Comparison of ENCODE assay signal across 14 cellular contexts in genomic region chr1:171788696-171789095, GRCh38. TPM values are rescaled to one million over a fixed set of nuclear protein-coding genes. Genes with fewer than 3 reads are reported as not detected.
DNase-seq lines count a peak whose midpoint lies in the region; ATAC-seq and TF ChIP-seq lines count a peak whose summit lies in the region.
"Had no signal": no experiment of that assay in that cellular context is flagged by ENCODE, and none has a peak within 500 bp of the region (broad histone marks: within the 10 kb centered on the region; RNA-seq: fewer than 3 reads in every experiment).

No MANE protein-coding gene starts in this region.

- CTCF ChIA-PET in CD4-positive, alpha-beta T cell (lab: Charles Lee) = no interaction called here

- intact Hi-C loops in CD4-positive, alpha-beta T cell (cut with DNase I, micrococcal nuclease) = loop anchor here (10.0 kb wide), 2 partner anchors 606 to 1894 kb away; partner anchors contain the start of gene SCYL3 (in 1 of the 2)

- peaks cover 30% of the 10 kb centered on the region for H3K4me1 Mint-ChIP-seq in CD4-positive, alpha-beta T cell (ENCODE audit: low read depth)

- H3K9ac ChIP-seq in parathyroid adenoma = no peak overlapping the region

- no peaks in the 10 kb centered on the region for H3K9me3 Mint-ChIP-seq in CD4-positive, alpha-beta T cell
- H3K9me3 Mint-ChIP-seq: stimulated activated naive CD8-positive, alpha-beta T cell treated with anti-CD3 and anti-CD28 coated beads, Interleukin-15, Interleukin-2, amounts not matched to agents 100 ng/mL and 50 ng/mL, for 24 hours had no signal

- POLR2A ChIA-PET in CD4-positive, alpha-beta T cell (lab: Charles Lee) = interaction anchor here (1.0 kb wide), 1 partner anchor 70 kb away, joined by 3 read pairs; no protein-coding TSS in a partner anchor

- DNase-seq in ELR (ENCODE audit: low read depth) (peak; percentile 79), NCI-H2196 treated with DMSO at 0.1 percent for 48 hours (lab: John Stamatoyannopoulos, UW; ENCODE audit: unreplicated experiment) (peak; percentile 30), epithelial cell of esophagus (ENCODE audit: low read depth) (peak; percentile 81), Kasumi-1 (lab: John Stamatoyannopoulos, UW) (no peak)
- DNase-seq in CD4-positive, alpha-beta T cell = no peak
- DNase-seq: activated CD4-positive, alpha-beta T cell treated with anti-CD3 and anti-CD28 coated beads for 48 hours; DND-41; head of caudate nucleus; NCI-H1436 treated with DMSO at 0.1 percent for 48 hours; ovary had no signal

- no peaks in the 10 kb centered on the region for H3K79me2 ChIP-seq in parathyroid adenoma

- no peak overlapping the region for H3K4me3 ChIP-seq in epithelial cell of esophagus (ENCODE audit: low read length)
- H3K4me3 ChIP-seq in parathyroid adenoma (ENCODE audit: low read depth, low read length) = no peak overlapping the region
- H3K4me3 ChIP-seq: lung, ovary had no signal

- no peaks in the 10 kb centered on the region for H3K27me3 Mint-ChIP-seq in CD4-positive, alpha-beta T cell
- H3K27me3 Mint-ChIP-seq: stimulated activated naive CD8-positive, alpha-beta T cell treated with anti-CD3 and anti-CD28 coated beads, Interleukin-15, Interleukin-2, amounts not matched to agents 100 ng/mL and 50 ng/mL, for 24 hours had no signal

- no peak overlapping the region for H3K27ac ChIP-seq in parathyroid adenoma
- no peak overlapping the region for H3K27ac ChIP-seq in CD4-positive, alpha-beta T cell (ENCODE audit: low read depth, low read length)
- H3K27ac ChIP-seq: ovary had no signal

- peaks cover 96% of the 10 kb centered on the region for H3K36me3 Mint-ChIP-seq in CD4-positive, alpha-beta T cell (ENCODE audit: low read depth)

- TF ChIP-seq CTCF in epithelial cell of esophagus (IDR thresholded peaks at IDR 0.05; ENCODE audit: insufficient read depth, low read depth, low read length, missing control alignments) = no peak
- no peak for TF ChIP-seq CTCF in parathyroid adenoma (IDR thresholded peaks at IDR 0.05)
- TF ChIP-seq CTCF in CD4-positive, alpha-beta T cell (IDR thresholded peaks at IDR 0.05) = no peak

- H3K4me1 ChIP-seq in parathyroid adenoma = peaks cover 4% of the 10 kb centered on the region

- H2AFZ ChIP-seq in parathyroid adenoma = no peak overlapping the region

- no peaks in the 10 kb centered on the region for H3K27me3 ChIP-seq in parathyroid adenoma (ENCODE audit: control insufficient read depth, insufficient read depth, low read length)
- H3K27me3 ChIP-seq in CD4-positive, alpha-beta T cell (ENCODE audit: control insufficient read depth, insufficient read depth, low read length) = no peaks in the 10 kb centered on the region
- H3K27me3 ChIP-seq: ovary had no signal

- no peaks in the 10 kb centered on the region for H3K36me3 ChIP-seq in parathyroid adenoma (ENCODE audit: control insufficient read depth, insufficient read depth, low read length)
- H3K36me3 ChIP-seq: ovary had no signal

- H3K9me3 ChIP-seq in parathyroid adenoma (ENCODE audit: control insufficient read depth, low read length) = no peaks in the 10 kb centered on the region
- no peaks in the 10 kb centered on the region for H3K9me3 ChIP-seq in CD4-positive, alpha-beta T cell (ENCODE audit: control insufficient read depth, low read length)
- H3K9me3 ChIP-seq: ovary had no signal

- no peak for ATAC-seq in GM21576 (IDR thresholded peaks at IDR 0.05; ENCODE audit: unreplicated experiment)
- no peak for ATAC-seq in CD4-positive, alpha-beta T cell (ENCODE audit: poor library complexity)

- H3K4me2 ChIP-seq in parathyroid adenoma (ENCODE audit: low read length) = peak overlapping the region; percentile 39

- no peak overlapping the region for H3K4me3 Mint-ChIP-seq in CD4-positive, alpha-beta T cell
- H3K4me3 Mint-ChIP-seq: stimulated activated naive CD8-positive, alpha-beta T cell treated with anti-CD3 and anti-CD28 coated beads, Interleukin-15, Interleukin-2, amounts not matched to agents 100 ng/mL and 50 ng/mL, for 24 hours had no signal

- no peak overlapping the region for H3K27ac Mint-ChIP-seq in CD4-positive, alpha-beta T cell
- H3K27ac Mint-ChIP-seq: stimulated activated naive CD8-positive, alpha-beta T cell treated with anti-CD3 and anti-CD28 coated beads, Interleukin-15, Interleukin-2, amounts not matched to agents 100 ng/mL and 50 ng/mL, for 24 hours had no signal

RNA-seq across cellular contexts. Expression of gene METTL13, which starts 7.2 kb away (rescaled TPM):
- total RNA-seq in CD4-positive, alpha-beta T cell = 1 to 10 TPM; 6.5 to 7.9 TPM

RNA-seq across cellular contexts. Expression of gene VAMP4, which starts 46.8 kb away (rescaled TPM):
- total RNA-seq in CD4-positive, alpha-beta T cell = 10 to 100 TPM in 1 of 2 experiments, 1 to 10 TPM in 1; 8.1 to 12.1 TPM

RNA-seq across cellular contexts. Expression of gene DNM3, which starts 52.6 kb away (rescaled TPM):
- total RNA-seq in CD4-positive, alpha-beta T cell = 1 to 10 TPM; 1.6 to 1.8 TPM

Comparison
In these comparisons a context has a peak if more than half of its experiments do, and no peak if none do; other contexts are left out.
1. DNase-seq: peak in ELR (single experiment), NCI-H2196 treated with DMSO at 0.1 percent for 48 hours (single experiment) and epithelial cell of esophagus (single experiment); none in Kasumi-1 (0 of 2) and CD4-positive, alpha-beta T cell (0 of 10).